22 cellular contexts compared by ENCODE assay signal in the genomic region with DNA sequence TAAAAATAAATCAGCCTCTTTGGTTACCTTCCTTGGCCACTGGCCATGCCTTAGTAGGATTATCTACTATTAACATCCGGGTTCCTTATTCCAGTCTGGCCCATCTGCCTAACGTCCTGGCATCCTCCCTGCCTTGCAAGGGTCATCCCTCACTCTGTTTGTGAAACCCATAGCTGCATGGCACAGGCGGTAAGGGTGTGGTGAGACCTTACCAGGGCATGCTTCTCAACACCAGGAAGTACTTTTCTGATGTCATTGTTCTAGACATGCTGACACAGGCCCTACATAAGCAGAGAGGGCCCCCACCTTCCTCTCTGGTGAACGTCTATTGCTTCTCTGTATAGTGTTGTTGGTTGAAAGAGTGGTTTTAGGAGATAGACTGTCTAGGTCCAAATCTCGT.
"Had no signal": no experiment of that assay in that cellular context is flagged by ENCODE, and none has a peak within 500 bp of the region (broad histone marks: within the 10 kb centered on the region; RNA-seq: fewer than 3 reads in every experiment).

No MANE protein-coding gene starts in this region.

- H3K36me3 ChIP-seq: neutrophil, pancreas, thyroid gland, upper lobe of right lung had no signal

- H3K27me3 ChIP-seq: neutrophil, pancreas, thyroid gland, upper lobe of right lung had no signal

- H3K27ac Mint-ChIP-seq: activated naive CD8-positive, alpha-beta T cell treated with anti-CD3 and anti-CD28 coated beads for 36 hours; activated T-cell treated with anti-CD3 and anti-CD28 coated beads, Interleukin-2, amount 50 U/mL, for 24 hours; activated T-helper 17 cell treated with anti-CD3 and anti-CD28 coated beads, Interleukin-2, amount 50 U/mL, for 72 hours; endodermal cell; nephron; WTC11 had no signal

- H3K4me3 ChIP-seq: coronary artery, pancreas, thyroid gland, upper lobe of right lung had no signal

- DNase-seq: activated naive CD4-positive, alpha-beta T cell; activated naive CD8-positive, alpha-beta T cell treated with anti-CD3 and anti-CD28 coated beads for 36 hours; activated T-cell treated with anti-CD3 and anti-CD28 coated beads, Interleukin-2, amount 50 U/mL, for 24 hours; endodermal cell; hippocampal formation; left ventricle myocardium superior; midbrain; right cardiac atrium; stimulated activated CD4-positive, alpha-beta T cell treated with anti-CD3 and anti-CD28 coated beads, Interleukin-12 subunit alpha, Interleukin-12 subunit beta, amount 100 ng/mL, for 4 hours; stimulated activated CD4-positive, alpha-beta T cell treated with anti-CD3 and anti-CD28 coated beads, Interleukin-4, amount 100 ng/mL, for 4 hours; stimulated activated naive CD8-positive, alpha-beta T cell treated with anti-CD3 and anti-CD28 coated beads, Interleukin-15, Interleukin-2, amounts not matched to agents 100 U/mL and 50 U/mL, for 24 hours; T1000; thyroid gland; upper lobe of right lung had no signal

- FAIRE-seq: astrocyte, frontal cortex, pancreas had no signal

- H3K27ac ChIP-seq: coronary artery, neutrophil, pancreas, thyroid gland, upper lobe of right lung had no signal

- H3K9me3 ChIP-seq: neutrophil, pancreas, thyroid gland, upper lobe of right lung had no signal

- H3K4me3 Mint-ChIP-seq: activated naive CD8-positive, alpha-beta T cell treated with anti-CD3 and anti-CD28 coated beads for 36 hours; activated T-cell treated with anti-CD3 and anti-CD28 coated beads, Interleukin-2, amount 50 U/mL, for 24 hours; activated T-helper 17 cell treated with anti-CD3 and anti-CD28 coated beads, Interleukin-2, amount 50 U/mL, for 72 hours; endodermal cell; nephron; WTC11 had no signal

- H3K4me1 ChIP-seq: thyroid gland, upper lobe of right lung had no signal

- H3K4me1 Mint-ChIP-seq: activated naive CD8-positive, alpha-beta T cell treated with anti-CD3 and anti-CD28 coated beads for 36 hours; activated T-helper 17 cell treated with anti-CD3 and anti-CD28 coated beads, Interleukin-2, amount 50 U/mL, for 72 hours; endodermal cell; nephron had no signal

- H3K36me3 Mint-ChIP-seq: activated naive CD8-positive, alpha-beta T cell treated with anti-CD3 and anti-CD28 coated beads for 36 hours had no signal

- ATAC-seq: activated T-helper 17 cell treated with anti-CD3 and anti-CD28 coated beads, Interleukin-2, amount 50 U/mL, for 72 hours; left ventricle myocardium superior; right cardiac atrium; stimulated activated naive CD8-positive, alpha-beta T cell treated with anti-CD3 and anti-CD28 coated beads, Interleukin-15, Interleukin-2, amounts not matched to agents 100 U/mL and 50 U/mL, for 24 hours; upper lobe of right lung; WTC11 had no signal

- H3K9me3 Mint-ChIP-seq: activated T-helper 17 cell treated with anti-CD3 and anti-CD28 coated beads, Interleukin-2, amount 50 U/mL, for 72 hours had no signal
